Comparison of ENCODE assay signal across 8 cellular contexts in the genomic region with DNA sequence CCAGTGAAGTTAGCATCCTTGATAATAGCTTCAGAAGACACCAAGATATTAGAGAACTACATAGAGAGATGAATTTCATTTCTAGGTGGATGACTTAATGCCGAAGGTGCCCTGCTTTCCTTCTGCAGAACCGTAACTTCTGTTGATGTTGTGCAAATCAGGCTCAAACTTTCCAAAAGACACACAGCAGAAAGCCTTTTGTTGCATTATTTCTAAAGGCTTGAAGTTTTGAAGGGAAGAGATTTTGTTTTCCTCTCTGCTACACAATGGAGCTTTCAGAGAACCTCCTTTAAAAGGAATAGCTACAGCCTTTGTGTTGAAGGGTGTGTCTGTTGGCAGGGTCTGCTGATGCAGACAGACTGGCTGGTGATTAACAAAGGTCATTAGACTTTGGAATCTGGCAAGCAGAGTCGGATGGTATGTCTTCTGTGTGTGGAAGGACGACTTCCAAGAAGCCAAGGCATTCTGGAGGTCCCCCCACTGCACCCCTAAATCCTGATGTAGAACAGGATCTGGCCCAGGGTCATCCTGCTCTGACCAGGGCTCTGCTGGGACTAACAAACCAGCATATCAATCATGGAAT. TPM values are rescaled to one million over a fixed set of nuclear protein-coding genes. Genes with fewer than 3 reads are reported as not detected.
DNase-seq lines count a peak whose midpoint lies in the region; ATAC-seq and TF ChIP-seq lines count a peak whose summit lies in the region.

No MANE protein-coding gene starts in this region.

- no peaks in the 10 kb centered on the region for H3K27me3 ChIP-seq in kidney epithelial cell (ENCODE audit: control insufficient read depth, insufficient read depth, low read length)

- peak overlapping the region; percentile 52 to 79 (median 73) for H3K4me3 Mint-ChIP-seq in brain

- H3K4me1 Mint-ChIP-seq in brain, result peaks cover 59% of the 10 kb centered on the region

- H3K27me3 Mint-ChIP-seq in brain, result no peaks in the 10 kb centered on the region

- peaks cover 100% of the 10 kb centered on the region for H3K36me3 Mint-ChIP-seq in brain

- DNase-seq in DMS 273 (lab: John Stamatoyannopoulos, UW; ENCODE audit: unreplicated experiment), result peak; percentile 15
- DNase-seq in DMS 273 treated with DMSO at 0.1 percent for 48 hours (lab: John Stamatoyannopoulos, UW), result no peak
- DNase-seq in kidney epithelial cell (ENCODE audit: low read depth), result peak; percentile 35
- peak in 25 of 49 donors; percentile 13 to 67 (median 33) for DNase-seq in substantia nigra (lab: John Stamatoyannopoulos, UW)
- DNase-seq in NCI-H2196 treated with DMSO at 0.1 percent for 48 hours (lab: John Stamatoyannopoulos, UW; ENCODE audit: unreplicated experiment), result no peak

- H3K27ac Mint-ChIP-seq in brain, result peak overlapping the region; percentile 91 to 100 (median 98)

- H3K4me3 ChIP-seq in kidney epithelial cell (ENCODE audit: low read depth, low read length), result no peak overlapping the region

- ATAC-seq in HG03175 (IDR thresholded peaks at IDR 0.05; ENCODE audit: unreplicated experiment) (no peak), HG03097 (IDR thresholded peaks at IDR 0.05; ENCODE audit: low FRiP score, unreplicated experiment) (no peak)

- H3K9me3 Mint-ChIP-seq in brain, result peaks cover 12 to 83% (median 38%) of the 10 kb centered on the region in 5 experiments

- H3K36me3 ChIP-seq in kidney epithelial cell (ENCODE audit: control insufficient read depth, insufficient read depth, low read length), result no peaks in the 10 kb centered on the region

- TF ChIP-seq CTCF in brain (conservative IDR thresholded peaks at IDR 0.05) (no peak), kidney epithelial cell (IDR thresholded peaks at IDR 0.05; ENCODE audit: insufficient read depth, low read length, poor library complexity, severe bottlenecking) (no peak)

- peak overlapping the region; percentile 94 for H3K27ac ChIP-seq in substantia nigra (ENCODE audit: low read depth, low read length, poor library complexity, severe bottlenecking)

RNA-seq across cellular contexts. Expression of a gene that starts 57.8 kb away (rescaled TPM):
- 5.3 TPM for polyA plus RNA-seq in brain (ENCODE audit: insufficient read depth, low read depth, low replicate concordance)
- total RNA-seq in kidney epithelial cell, result 26.2 and 32.1 TPM in 2 replicates

Comparison
In these comparisons a context has a peak if more than half of its experiments do, and no peak if none do; other contexts are left out.
1. DNase-seq: peak in DMS 273 (single experiment), kidney epithelial cell (single experiment) and substantia nigra (25 of 49); none in DMS 273 treated with DMSO at 0.1 percent for 48 hours (single experiment) and NCI-H2196 treated with DMSO at 0.1 percent for 48 hours (single experiment).